Comparison of ENCODE assay signal across 14 cellular contexts in genomic region chr18:37710731-37711130, GRCh38.
"Had no signal": no experiment of that assay in that cellular context is flagged by ENCODE, and none has a peak within 500 bp of the region (broad histone marks: within the 10 kb centered on the region; RNA-seq: fewer than 3 reads in every experiment).

No MANE protein-coding gene starts in this region.

- DNase-seq: activated naive CD4-positive, alpha-beta T cell treated with Interleukin-2 at 50 U/mL for 16 hours; activated naive CD8-positive, alpha-beta T cell treated with anti-CD3 and anti-CD28 coated beads, Interleukin-2, amount 50 U/mL, for 24 hours; activated T-cell treated with anti-CD3 and anti-CD28 coated beads for 4 hours; aorta; dermis blood vessel endothelial cell; effector memory CD8-positive, alpha-beta T cell; gastrocnemius medialis; heart right ventricle; left colon; lower lobe of right lung; nephron progenitor cell; occipital lobe; stimulated activated CD4-positive, alpha-beta T cell treated with anti-CD3 and anti-CD28 coated beads, Interleukin-2, amount 100 ng/mL, for 48 hours had no signal

- H3K4me3 ChIP-seq: gastrocnemius medialis, heart right ventricle, lower lobe of right lung, right atrium auricular region had no signal
